8 cellular contexts compared by ENCODE assay signal in the genomic region with DNA sequence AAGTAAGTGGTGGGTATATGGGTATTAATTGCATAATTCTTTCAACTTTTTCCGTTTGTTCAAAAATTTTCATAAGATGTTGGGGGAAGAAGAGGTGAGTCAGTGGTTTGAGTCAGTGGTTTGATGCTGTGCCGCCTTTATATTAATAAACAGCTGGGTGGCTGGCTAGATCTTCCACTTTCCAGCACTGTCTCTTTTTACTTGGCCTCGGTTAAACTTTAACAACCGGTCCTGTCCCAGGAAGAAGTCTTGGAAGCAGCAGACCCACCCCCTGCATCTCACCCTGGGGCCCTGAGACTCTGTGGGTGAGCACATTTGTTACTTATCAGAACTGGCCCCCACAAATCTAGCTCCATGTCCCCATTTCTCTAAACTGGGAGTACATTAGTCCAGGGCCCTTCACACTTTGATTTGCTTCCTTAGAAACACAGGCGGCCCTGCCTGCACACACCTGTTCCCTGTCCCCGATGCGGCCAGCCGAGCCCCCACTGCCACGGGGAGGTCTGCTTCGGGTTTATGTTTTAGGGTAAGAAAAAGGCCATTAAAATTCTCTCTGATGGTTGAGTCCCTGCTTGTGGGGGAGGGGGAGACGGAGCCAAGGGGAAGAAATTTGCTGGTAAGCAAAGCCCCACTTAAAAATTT.
DNase-seq lines count a peak whose midpoint lies in the region; ATAC-seq lines count a peak whose summit lies in the region.

No MANE protein-coding gene starts in this region.

- peak overlapping the region; percentile 68 for H3K4me3 Mint-ChIP-seq in stimulated activated effector memory CD8-positive, alpha-beta T cell treated with anti-CD3 and anti-CD28 coated beads, Interleukin-12 subunit alpha, Interleukin-12 subunit beta, amount 100 ng/mL, for 72 hours

- H3K27me3 ChIP-seq in HUES6 (ENCODE audit: control insufficient read depth, insufficient read depth, low read length) (no peaks in the 10 kb centered on the region), iPS-18a (ENCODE audit: control insufficient read depth, insufficient read depth, low read length) (no peaks in the 10 kb centered on the region)

- H3K9me3 ChIP-seq in HUES6 (ENCODE audit: control insufficient read depth, insufficient read depth, low read depth, low read length) (peaks cover 39% of the 10 kb centered on the region), iPS-18a (ENCODE audit: control insufficient read depth, low read depth, low read length) (peaks cover 16% of the 10 kb centered on the region)

- peaks cover 9% of the 10 kb centered on the region for H3K4me1 Mint-ChIP-seq in stimulated activated effector memory CD8-positive, alpha-beta T cell treated with anti-CD3 and anti-CD28 coated beads, Interleukin-12 subunit alpha, Interleukin-12 subunit beta, amount 100 ng/mL, for 72 hours

- H3K36me3 Mint-ChIP-seq in stimulated activated effector memory CD8-positive, alpha-beta T cell treated with anti-CD3 and anti-CD28 coated beads, Interleukin-12 subunit alpha, Interleukin-12 subunit beta, amount 100 ng/mL, for 72 hours, result peaks cover 6% of the 10 kb centered on the region

- H3K27ac Mint-ChIP-seq in stimulated activated effector memory CD8-positive, alpha-beta T cell treated with anti-CD3 and anti-CD28 coated beads, Interleukin-12 subunit alpha, Interleukin-12 subunit beta, amount 100 ng/mL, for 72 hours, result peak overlapping the region; percentile 76

- peaks cover 16% of the 10 kb centered on the region for H3K9me3 Mint-ChIP-seq in stimulated activated effector memory CD8-positive, alpha-beta T cell treated with anti-CD3 and anti-CD28 coated beads, Interleukin-12 subunit alpha, Interleukin-12 subunit beta, amount 100 ng/mL, for 72 hours

- H3K9ac ChIP-seq in HUES6 (ENCODE audit: low read length) (peak overlapping the region; percentile 71), iPS-18a (ENCODE audit: low read length) (peak overlapping the region; percentile 97)

- H3K27ac ChIP-seq in HUES6 (ENCODE audit: low read depth, low read length) (peak overlapping the region; percentile 80), iPS-18a (ENCODE audit: low read length) (peak overlapping the region; percentile 94)

- peaks cover 7% of the 10 kb centered on the region; the same call in 1 of the 2 replicates for H3K4me1 ChIP-seq in HUES6 (ENCODE audit: control insufficient read depth, insufficient read depth, low read length)
- peaks cover 6% of the 10 kb centered on the region for H3K4me1 ChIP-seq in iPS-18a (ENCODE audit: control insufficient read depth, low read depth, low read length)

- no peak for ATAC-seq in stimulated activated effector memory CD8-positive, alpha-beta T cell treated with anti-CD3 and anti-CD28 coated beads, Interleukin-12 subunit alpha, Interleukin-12 subunit beta, amount 100 ng/mL, for 72 hours

- H3K4me3 ChIP-seq in HUES6 (ENCODE audit: low read depth, low read length), result peak overlapping the region; percentile 67
- peak overlapping the region; percentile 84 for H3K4me3 ChIP-seq in iPS-18a (ENCODE audit: low read length)

- peaks cover 17% of the 10 kb centered on the region; the same call in 1 of the 2 replicates for H3K36me3 ChIP-seq in HUES6 (ENCODE audit: control insufficient read depth, insufficient read depth, low read length)
- H3K36me3 ChIP-seq in iPS-18a (ENCODE audit: control insufficient read depth, low read depth, low read length), result no peaks in the 10 kb centered on the region

- peak; percentile 61 for DNase-seq in ELF-1 (ENCODE audit: low read depth, low spot score)
- peak; percentile 33 to 44 for DNase-seq in activated T-cell treated with anti-CD3 and anti-CD28 coated beads, Interleukin-2, amount 50 U/mL, for 48 hours
- DNase-seq in stimulated activated effector memory CD8-positive, alpha-beta T cell treated with anti-CD3 and anti-CD28 coated beads, Interleukin-12 subunit alpha, Interleukin-12 subunit beta, amount 100 ng/mL, for 72 hours (ENCODE audit: low spot score in 2 of 2), result peak in 1 of 2 donors; percentile 34
- no peak for DNase-seq in retina
- DNase-seq in NCI-H1694 treated with DMSO at 0.1 percent for 48 hours (lab: John Stamatoyannopoulos, UW), result no peak
- DNase-seq in effector CD4-positive, alpha-beta T cell, result no peak

Comparison
In these comparisons a context has a peak if more than half of its experiments do, and no peak if none do; other contexts are left out.
1. DNase-seq: peak in ELF-1 (single experiment) and activated T-cell treated with anti-CD3 and anti-CD28 coated beads, Interleukin-2, amount 50 U/mL, for 48 hours (2 of 2); none in retina (single experiment), NCI-H1694 treated with DMSO at 0.1 percent for 48 hours (single experiment) and effector CD4-positive, alpha-beta T cell (single experiment).